ENCODE assay signal across 1 cellular context in the genomic region with DNA sequence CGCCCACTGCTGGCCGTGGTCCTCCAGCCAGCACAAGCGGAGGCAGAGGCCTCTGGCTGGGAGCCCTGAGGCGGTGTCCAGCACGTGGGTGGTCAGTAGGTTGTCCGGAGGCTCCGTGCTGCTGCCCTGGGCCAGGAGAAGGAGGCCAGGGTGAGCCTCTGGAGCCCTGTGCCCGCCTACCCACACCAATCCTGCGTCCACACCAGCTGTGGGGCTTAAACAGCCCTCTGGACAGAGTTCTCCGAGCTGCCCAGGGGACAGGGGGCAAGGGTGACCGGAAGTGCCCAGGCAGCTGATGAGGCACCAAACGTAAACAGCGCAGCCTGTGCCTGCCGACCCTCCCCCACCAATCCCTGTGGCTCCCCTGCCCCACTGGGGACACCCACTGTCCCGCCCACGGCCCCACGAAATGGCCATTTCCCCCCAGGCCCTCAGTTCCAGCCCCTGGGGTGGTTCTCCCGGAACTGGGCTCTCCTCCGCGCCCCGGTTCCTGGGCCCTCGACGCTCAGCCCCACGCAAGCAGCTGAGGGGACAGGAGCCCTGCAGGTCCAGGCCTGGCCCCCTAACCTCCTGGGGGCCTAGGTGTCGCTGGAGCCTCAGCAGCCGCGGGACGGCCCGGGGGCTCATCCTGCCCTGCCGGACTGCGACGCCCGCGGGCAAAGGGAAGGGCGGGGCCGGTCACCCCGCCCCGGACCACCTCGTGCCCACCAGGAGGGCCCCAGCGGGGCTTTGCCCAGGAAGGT.
TF ChIP-seq lines count a peak whose summit lies in the region.

No MANE protein-coding gene starts in this region.

TF ChIP-seq in K562, 482 proteins besides CTCF, POLR2A, EP300 and RAD21 (continued from another document and continues in another):
- TF ChIP-seq, protein P1, sequence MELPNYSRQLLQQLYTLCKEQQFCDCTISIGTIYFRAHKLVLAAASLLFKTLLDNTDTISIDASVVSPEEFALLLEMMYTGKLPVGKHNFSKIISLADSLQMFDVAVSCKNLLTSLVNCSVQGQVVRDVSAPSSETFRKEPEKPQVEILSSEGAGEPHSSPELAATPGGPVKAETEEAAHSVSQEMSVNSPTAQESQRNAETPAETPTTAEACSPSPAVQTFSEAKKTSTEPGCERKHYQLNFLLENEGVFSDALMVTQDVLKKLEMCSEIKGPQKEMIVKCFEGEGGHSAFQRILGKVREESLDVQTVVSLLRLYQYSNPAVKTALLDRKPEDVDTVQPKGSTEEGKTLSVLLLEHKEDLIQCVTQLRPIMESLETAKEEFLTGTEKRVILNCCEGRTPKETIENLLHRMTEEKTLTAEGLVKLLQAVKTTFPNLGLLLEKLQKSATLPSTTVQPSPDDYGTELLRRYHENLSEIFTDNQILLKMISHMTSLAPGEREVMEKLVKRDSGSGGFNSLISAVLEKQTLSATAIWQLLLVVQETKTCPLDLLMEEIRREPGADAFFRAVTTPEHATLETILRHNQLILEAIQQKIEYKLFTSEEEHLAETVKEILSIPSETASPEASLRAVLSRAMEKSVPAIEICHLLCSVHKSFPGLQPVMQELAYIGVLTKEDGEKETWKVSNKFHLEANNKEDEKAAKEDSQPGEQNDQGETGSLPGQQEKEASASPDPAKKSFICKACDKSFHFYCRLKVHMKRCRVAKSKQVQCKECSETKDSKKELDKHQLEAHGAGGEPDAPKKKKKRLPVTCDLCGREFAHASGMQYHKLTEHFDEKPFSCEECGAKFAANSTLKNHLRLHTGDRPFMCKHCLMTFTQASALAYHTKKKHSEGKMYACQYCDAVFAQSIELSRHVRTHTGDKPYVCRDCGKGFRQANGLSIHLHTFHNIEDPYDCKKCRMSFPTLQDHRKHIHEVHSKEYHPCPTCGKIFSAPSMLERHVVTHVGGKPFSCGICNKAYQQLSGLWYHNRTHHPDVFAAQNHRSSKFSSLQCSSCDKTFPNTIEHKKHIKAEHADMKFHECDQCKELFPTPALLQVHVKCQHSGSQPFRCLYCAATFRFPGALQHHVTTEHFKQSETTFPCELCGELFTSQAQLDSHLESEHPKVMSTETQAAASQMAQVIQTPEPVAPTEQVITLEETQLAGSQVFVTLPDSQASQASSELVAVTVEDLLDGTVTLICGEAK (IDR thresholded peaks at IDR 0.05): peak; percentile 55; the same call in 1 of the 2 replicates
- TF ChIP-seq, protein P1 (CRISPR knock-in tag; IDR thresholded peaks at IDR 0.05): no peak
- TF ChIP-seq MCM5 (IDR thresholded peaks at IDR 0.05; ENCODE audit: low read depth) (no peak), ZC3H8 (IDR thresholded peaks at IDR 0.05) (no peak), CBX8 (IDR thresholded peaks at IDR 0.05; ENCODE audit: borderline replicate concordance, extremely low read depth, low read depth, low read length, poor library complexity, severe bottlenecking) (no peak), LCOR (CRISPR knock-in tag; IDR thresholded peaks at IDR 0.05) (0 out of 2 replicates have a peak, but pooled peaks have one; percentile 26), HDAC8 (tag; IDR thresholded peaks at IDR 0.05) (0 out of 2 replicates have a peak, but pooled peaks have one; percentile 21), TFAM (CRISPR knock-in tag; conservative IDR thresholded peaks at IDR 0.05) (no peak), POLR2AphosphoS2 (IDR thresholded peaks at IDR 0.05; ENCODE audit: low read length) (no peak), NUFIP1 (IDR thresholded peaks at IDR 0.05; ENCODE audit: partially characterized antibody) (no peak), ZNF699 (CRISPR knock-in tag; IDR thresholded peaks at IDR 0.05; ENCODE audit: insufficient replicate concordance) (no peak), CXXC5 (CRISPR knock-in tag; IDR thresholded peaks at IDR 0.05) (no peak; the same call in 1 of the 2 replicates), PTRF (tag; IDR thresholded peaks at IDR 0.05) (no peak), C11orf30 (IDR thresholded peaks at IDR 0.05; ENCODE audit: low read depth) (no peak), SP1 (CRISPR knock-in tag; IDR thresholded peaks at IDR 0.05) (no peak), PURB (CRISPR knock-in tag; IDR thresholded peaks at IDR 0.05; ENCODE audit: low read depth) (no peak), CBFB (CRISPR knock-in tag; IDR thresholded peaks at IDR 0.05) (no peak), POLR2AphosphoS5 (IDR thresholded peaks at IDR 0.05; ENCODE audit: control insufficient read depth, insufficient read depth, low read depth, low read length) (0 out of 2 replicates have a peak, but pooled peaks have one; percentile 23), HDAC1 (IDR thresholded peaks at IDR 0.05) (0 out of 4 replicates have a peak, but pooled peaks of 1 of the 2 experiments have one; percentile 45), MITF (IDR thresholded peaks at IDR 0.05) (no peak), ZNF592 (IDR thresholded peaks at IDR 0.05) (peak; percentile 78), RB1 (IDR thresholded peaks at IDR 0.05; ENCODE audit: low read depth) (peak; percentile 16; the same call in 1 of the 2 replicates), FOXK2 (conservative IDR thresholded peaks at IDR 0.05 in 1 of 2, IDR thresholded peaks at IDR 0.05 in 1 of 2; ENCODE audit: low read depth in 2 of 2) (no peak; a peak in 1 of 4 replicates), DPF2 (IDR thresholded peaks at IDR 0.05) (peak; percentile 29; the same call in 1 of the 2 replicates), TFAP4 (CRISPR knock-in tag; IDR thresholded peaks at IDR 0.05; ENCODE audit: borderline replicate concordance) (peak; percentile 68; the same call in 1 of the 2 replicates), ZNF707 (CRISPR knock-in tag; conservative IDR thresholded peaks at IDR 0.05) (no peak), DMBX1 (CRISPR knock-in tag; IDR thresholded peaks at IDR 0.05; ENCODE audit: borderline replicate concordance) (no peak), MEF2D (tag; conservative IDR thresholded peaks at IDR 0.05; ENCODE audit: low read depth) (0 out of 2 replicates have a peak, but pooled peaks have one; percentile 20), TEAD4 (IDR thresholded peaks at IDR 0.05; ENCODE audit: low read length) (no peak), TEAD4 (CRISPR knock-in tag; IDR thresholded peaks at IDR 0.05; ENCODE audit: borderline replicate concordance) (no peak), PRMT5 (CRISPR knock-in tag; IDR thresholded peaks at IDR 0.05) (no peak)
- TF ChIP-seq, protein P2, sequence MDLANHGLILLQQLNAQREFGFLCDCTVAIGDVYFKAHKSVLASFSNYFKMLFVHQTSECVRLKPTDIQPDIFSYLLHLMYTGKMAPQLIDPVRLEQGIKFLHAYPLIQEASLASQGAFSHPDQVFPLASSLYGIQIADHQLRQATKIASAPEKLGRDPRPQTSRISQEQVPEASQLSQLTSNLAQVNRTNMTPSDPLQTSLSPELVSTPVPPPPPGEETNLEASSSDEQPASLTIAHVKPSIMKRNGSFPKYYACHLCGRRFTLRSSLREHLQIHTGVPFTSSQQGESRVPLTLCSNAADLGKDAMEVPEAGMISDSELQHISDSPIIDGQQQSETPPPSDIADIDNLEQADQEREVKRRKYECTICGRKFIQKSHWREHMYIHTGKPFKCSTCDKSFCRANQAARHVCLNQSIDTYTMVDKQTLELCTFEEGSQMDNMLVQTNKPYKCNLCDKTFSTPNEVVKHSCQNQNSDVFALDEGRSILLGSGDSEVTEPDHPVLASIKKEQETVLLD (IDR thresholded peaks at IDR 0.05): no peak
- TF ChIP-seq, protein P3, sequence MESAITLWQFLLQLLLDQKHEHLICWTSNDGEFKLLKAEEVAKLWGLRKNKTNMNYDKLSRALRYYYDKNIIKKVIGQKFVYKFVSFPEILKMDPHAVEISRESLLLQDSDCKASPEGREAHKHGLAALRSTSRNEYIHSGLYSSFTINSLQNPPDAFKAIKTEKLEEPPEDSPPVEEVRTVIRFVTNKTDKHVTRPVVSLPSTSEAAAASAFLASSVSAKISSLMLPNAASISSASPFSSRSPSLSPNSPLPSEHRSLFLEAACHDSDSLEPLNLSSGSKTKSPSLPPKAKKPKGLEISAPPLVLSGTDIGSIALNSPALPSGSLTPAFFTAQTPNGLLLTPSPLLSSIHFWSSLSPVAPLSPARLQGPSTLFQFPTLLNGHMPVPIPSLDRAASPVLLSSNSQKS (CRISPR knock-in tag; IDR thresholded peaks at IDR 0.05): no peak
- TF ChIP-seq, protein P4, sequence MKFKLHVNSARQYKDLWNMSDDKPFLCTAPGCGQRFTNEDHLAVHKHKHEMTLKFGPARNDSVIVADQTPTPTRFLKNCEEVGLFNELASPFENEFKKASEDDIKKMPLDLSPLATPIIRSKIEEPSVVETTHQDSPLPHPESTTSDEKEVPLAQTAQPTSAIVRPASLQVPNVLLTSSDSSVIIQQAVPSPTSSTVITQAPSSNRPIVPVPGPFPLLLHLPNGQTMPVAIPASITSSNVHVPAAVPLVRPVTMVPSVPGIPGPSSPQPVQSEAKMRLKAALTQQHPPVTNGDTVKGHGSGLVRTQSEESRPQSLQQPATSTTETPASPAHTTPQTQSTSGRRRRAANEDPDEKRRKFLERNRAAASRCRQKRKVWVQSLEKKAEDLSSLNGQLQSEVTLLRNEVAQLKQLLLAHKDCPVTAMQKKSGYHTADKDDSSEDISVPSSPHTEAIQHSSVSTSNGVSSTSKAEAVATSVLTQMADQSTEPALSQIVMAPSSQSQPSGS (CRISPR knock-in tag; IDR thresholded peaks at IDR 0.05): no peak
- TF ChIP-seq, protein P5, sequence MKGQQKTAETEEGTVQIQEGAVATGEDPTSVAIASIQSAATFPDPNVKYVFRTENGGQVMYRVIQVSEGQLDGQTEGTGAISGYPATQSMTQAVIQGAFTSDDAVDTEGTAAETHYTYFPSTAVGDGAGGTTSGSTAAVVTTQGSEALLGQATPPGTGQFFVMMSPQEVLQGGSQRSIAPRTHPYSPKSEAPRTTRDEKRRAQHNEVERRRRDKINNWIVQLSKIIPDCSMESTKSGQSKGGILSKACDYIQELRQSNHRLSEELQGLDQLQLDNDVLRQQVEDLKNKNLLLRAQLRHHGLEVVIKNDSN (CRISPR knock-in tag; IDR thresholded peaks at IDR 0.05): peak; percentile 73
